1 cellular context compared by ENCODE assay signal in the genomic region with DNA sequence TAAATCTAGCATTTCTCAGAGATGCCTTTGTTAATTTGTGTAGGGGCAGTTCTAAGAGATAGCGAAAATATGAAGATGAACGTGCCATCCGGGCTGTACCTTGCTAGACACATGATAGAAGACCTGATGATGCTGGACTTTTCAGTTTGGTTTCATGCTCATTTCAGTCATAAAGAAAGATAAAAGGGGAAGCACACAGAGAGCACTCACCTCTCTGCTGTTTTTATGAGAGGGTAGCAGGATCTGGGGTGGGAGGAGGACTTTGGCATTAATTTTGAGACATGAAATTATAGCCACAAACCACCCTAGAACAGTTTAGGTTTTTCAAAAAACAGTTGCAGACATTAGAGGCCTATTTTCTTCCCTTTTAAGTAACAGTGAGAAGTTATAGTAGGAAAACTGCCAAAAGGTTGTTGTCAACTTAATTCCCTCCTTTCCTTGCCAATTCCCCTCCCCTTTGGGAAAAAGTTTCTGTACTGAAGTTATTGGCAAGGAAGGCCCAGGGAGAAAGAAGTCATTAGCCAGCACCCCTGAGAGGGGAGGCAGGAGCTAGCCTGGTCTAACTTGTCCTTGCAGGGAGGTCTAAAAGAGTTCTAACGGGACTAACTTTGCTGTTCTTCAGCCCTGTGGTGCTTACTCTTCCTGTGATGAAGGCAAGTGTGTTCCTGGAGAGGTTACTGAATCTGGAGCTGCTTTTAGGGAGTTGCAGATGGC.
TF ChIP-seq lines count a peak whose summit lies in the region.

No MANE protein-coding gene starts in this region.

TF ChIP-seq in IMR-90, 13 proteins besides CTCF, POLR2A, EP300 and RAD21 (continued from another document):
- TF ChIP-seq, protein P1, sequence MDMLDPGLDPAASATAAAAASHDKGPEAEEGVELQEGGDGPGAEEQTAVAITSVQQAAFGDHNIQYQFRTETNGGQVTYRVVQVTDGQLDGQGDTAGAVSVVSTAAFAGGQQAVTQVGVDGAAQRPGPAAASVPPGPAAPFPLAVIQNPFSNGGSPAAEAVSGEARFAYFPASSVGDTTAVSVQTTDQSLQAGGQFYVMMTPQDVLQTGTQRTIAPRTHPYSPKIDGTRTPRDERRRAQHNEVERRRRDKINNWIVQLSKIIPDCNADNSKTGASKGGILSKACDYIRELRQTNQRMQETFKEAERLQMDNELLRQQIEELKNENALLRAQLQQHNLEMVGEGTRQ (IDR thresholded peaks at IDR 0.05; ENCODE audit: low read depth, low read length): no peak
- no peak for TF ChIP-seq BHLHE40 (IDR thresholded peaks at IDR 0.05; ENCODE audit: low read depth, low read length)
